In the genomic region with DNA sequence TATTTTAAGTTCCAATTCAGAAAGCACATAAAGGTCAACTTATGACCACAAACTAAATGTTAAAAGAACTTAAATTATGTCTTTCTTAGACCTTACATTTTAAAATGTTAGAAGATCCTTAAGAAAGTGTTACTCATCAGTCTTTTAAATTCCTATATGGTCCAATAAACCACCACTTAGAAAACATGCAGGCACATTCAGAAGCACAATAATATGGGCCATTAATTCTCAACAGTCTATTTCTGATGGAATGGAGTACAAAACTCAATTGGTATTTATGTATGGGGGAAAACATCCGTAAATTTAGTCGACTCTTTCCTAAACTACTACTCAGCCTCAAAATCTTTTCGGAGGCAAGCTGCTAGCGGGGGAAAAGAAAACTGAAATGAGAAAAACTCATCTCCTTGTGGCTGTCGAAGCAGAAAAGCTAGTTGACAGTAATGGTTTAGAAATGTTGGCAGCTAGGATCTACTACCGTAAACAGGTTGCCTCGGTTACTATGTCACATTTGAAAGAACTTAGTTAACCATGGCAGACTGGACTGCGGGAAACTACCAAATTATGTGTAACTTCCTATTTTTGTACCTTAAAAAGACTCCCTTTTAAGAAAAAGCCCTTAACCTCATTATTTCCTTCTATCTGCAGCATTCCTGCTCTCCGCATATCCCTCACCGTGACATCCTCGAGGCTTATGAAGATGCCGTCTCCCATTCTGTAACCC, we compare ENCODE assay signal across 1 cellular context.
TF ChIP-seq lines count a peak whose summit lies in the region.

No MANE protein-coding gene starts in this region.

TF ChIP-seq in IMR-90, 13 proteins besides CTCF, POLR2A, EP300 and RAD21:
- no peak for TF ChIP-seq RCOR1 (IDR thresholded peaks at IDR 0.05; ENCODE audit: insufficient replicate concordance, low read length)
- no peak for TF ChIP-seq MXI1 (IDR thresholded peaks at IDR 0.05; ENCODE audit: borderline replicate concordance, low read depth, low read length)
- TF ChIP-seq RFX5 (IDR thresholded peaks at IDR 0.05; ENCODE audit: low read depth, low read length) = no peak
